ENCODE assay signal across 8 cellular contexts in the genomic region with DNA sequence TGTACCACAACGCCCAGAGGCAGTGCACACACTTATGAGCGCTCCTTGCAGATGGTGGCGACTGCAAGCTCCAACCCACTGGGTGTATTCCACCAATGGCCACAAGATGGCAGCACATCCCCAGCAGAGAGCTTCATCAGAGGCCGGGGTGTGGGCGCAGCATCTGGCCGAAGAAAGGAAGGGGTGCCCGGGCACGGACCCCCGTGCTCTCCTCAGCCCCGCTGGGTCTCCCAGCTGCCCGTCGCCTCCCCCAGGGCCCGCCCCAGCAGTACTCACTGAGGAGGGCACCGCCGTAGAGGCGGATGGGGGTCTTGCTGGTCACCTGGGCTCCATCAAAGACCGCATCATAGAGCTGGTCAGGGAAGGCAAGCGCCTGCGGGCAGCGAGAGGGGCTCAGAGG. TPM values are rescaled to one million over a fixed set of nuclear protein-coding genes. Genes with fewer than 3 reads are reported as not detected.
DNase-seq lines count a peak whose midpoint lies in the region; ATAC-seq and TF ChIP-seq lines count a peak whose summit lies in the region.

No MANE protein-coding gene starts in this region.

- DNase-seq in GM10248 (ENCODE audit: extremely low spot score) (peak; percentile 83), NCI-H345 treated with DMSO at 0.1 percent for 48 hours (lab: John Stamatoyannopoulos, UW; ENCODE audit: unreplicated experiment) (peak; percentile 42), coronary artery (ENCODE audit: low spot score) (no peak), lower lobe of right lung (peak; percentile 81)
- DNase-seq in activated CD4-positive, alpha-beta T cell treated with anti-CD3 and anti-CD28 coated beads for 4 hours: peak; percentile 75 to 84
- peak; percentile 55 for DNase-seq in stimulated activated CD8-positive, alpha-beta memory T cell treated with anti-CD3 and anti-CD28 coated beads, Interleukin-12 subunit alpha, Interleukin-12 subunit beta, amount 100 ng/mL, for 4 hours (ENCODE audit: low read depth)

- intact Hi-C loops in lower lobe of right lung (cut with DNase I): loop anchor here (5.0 kb wide), 1 partner anchor 166 kb away; no protein-coding TSS in a partner anchor

- H3K4me3 ChIP-seq in coronary artery: no peak overlapping the region
- no peak overlapping the region for H3K4me3 ChIP-seq in lower lobe of right lung

- peak; percentile 96 for TF ChIP-seq CTCF in GM10248 (IDR thresholded peaks at IDR 0.05; ENCODE audit: control extremely low read depth, extremely low read depth, low read depth, missing control alignments)
- TF ChIP-seq CTCF in coronary artery (IDR thresholded peaks at IDR 0.05): peak; percentile 96
- TF ChIP-seq CTCF in lower lobe of right lung (IDR thresholded peaks at IDR 0.05): peak; percentile 97

- POLR2A ChIA-PET in GM10248 (lab: Yijun Ruan, JAX): no interaction called here

- peaks cover 15% of the 10 kb centered on the region for H3K4me1 ChIP-seq in lower lobe of right lung

- CTCF ChIA-PET in GM10248 (lab: Yijun Ruan, JAX): interaction anchor here (0.6 to 24.4 kb wide), 45 partner anchors 9 to 841 kb away, joined by 3 to 899 read pairs (median 5); partner anchors contain the start of gene EXT2

- peaks cover 41% of the 10 kb centered on the region for H3K36me3 ChIP-seq in lower lobe of right lung

- peak; percentile 84 for ATAC-seq in HG02885 (IDR thresholded peaks at IDR 0.05; ENCODE audit: poor library complexity, unreplicated experiment)
- peak; percentile 84 to 85 for ATAC-seq in lower lobe of right lung
- ATAC-seq in GM18870 (IDR thresholded peaks at IDR 0.05; ENCODE audit: unreplicated experiment): no peak

- H3K27me3 ChIP-seq in lower lobe of right lung (ENCODE audit: low read depth): no peaks in the 10 kb centered on the region

- no peak overlapping the region for H3K27ac ChIP-seq in coronary artery
- H3K27ac ChIP-seq in lower lobe of right lung: no peak overlapping the region

- no peaks in the 10 kb centered on the region for H3K9me3 ChIP-seq in lower lobe of right lung

RNA-seq across cellular contexts. Expression of gene TP53I11, which starts 14.2 kb away (rescaled TPM):
- total RNA-seq in lower lobe of right lung: 103 TPM
